ENCODE assay signal across 15 cellular contexts in genomic region chr18:8895987-8896619, GRCh38.
DNase-seq lines count a peak whose midpoint lies in the region; ATAC-seq, FAIRE-seq and TF ChIP-seq lines count a peak whose summit lies in the region.
"Had no signal": no experiment of that assay in that cellular context is flagged by ENCODE, and none has a peak within 500 bp of the region (broad histone marks: within the 10 kb centered on the region; RNA-seq: fewer than 3 reads in every experiment).

No MANE protein-coding gene starts in this region.

- no peak overlapping the region for H2AFZ ChIP-seq in H1 (ENCODE audit: low read length)

- H3K36me3 Mint-ChIP-seq in type B pancreatic cell: no peaks in the 10 kb centered on the region
- H3K36me3 Mint-ChIP-seq in natural killer cell: no peaks in the 10 kb centered on the region

- H2BK5ac ChIP-seq in H1 (ENCODE audit: low read depth, low read length): no peak overlapping the region

- intact Hi-C loops in natural killer cell (cut with micrococcal nuclease): no loop called here

- no peak for TF ChIP-seq EP300 in H1 (IDR thresholded peaks at IDR 0.05; ENCODE audit: borderline replicate concordance in 1 of 2, low read depth in 2 of 2, low read length in 2 of 2)

- DNase-seq in EL (peak; percentile 95), NCI-H226 (peak; percentile 94), H1 (ENCODE audit: low read depth in 1 of 2, low spot score in 2 of 2) (no peak), non-pigmented ciliary epithelial cell (ENCODE audit: low read depth) (peak; percentile 19), type B pancreatic cell (ENCODE audit: extremely low spot score, unreplicated experiment) (no peak), NCI-H526 (lab: John Stamatoyannopoulos, UW) (no peak), caudate nucleus (lab: John Stamatoyannopoulos, UW) (no peak), natural killer cell (no peak)
- DNase-seq: activated CD8-positive, alpha-beta T cell treated with anti-CD3 and anti-CD28 coated beads, Interleukin-2, amount 10 ng/mL, durations not matched to agents 7 days and 5 days; activated gamma-delta T cell; sigmoid colon had no signal

- ATAC-seq in natural killer cell: no peak
- ATAC-seq: activated CD8-positive, alpha-beta T cell treated with anti-CD3 and anti-CD28 coated beads, Interleukin-2, amount 10 ng/mL, durations not matched to agents 7 days and 5 days had no signal

- no peak overlapping the region for H3K23ac ChIP-seq in H1 (ENCODE audit: insufficient read length)

- no peak overlapping the region for H3K18ac ChIP-seq in H1 (ENCODE audit: extremely low read depth, low read length)

- H2BK120ac ChIP-seq in H1 (replicated peaks; ENCODE audit: low read depth, low read length): no peak overlapping the region

- H3K27me3 Mint-ChIP-seq in type B pancreatic cell (no peaks in the 10 kb centered on the region), natural killer cell (ENCODE audit: low read depth in 2 of 2) (peaks cover 0 to 9% of the 10 kb centered on the region in 2 donors)
- H3K27me3 Mint-ChIP-seq: stimulated activated naive CD8-positive, alpha-beta T cell treated with anti-CD3 and anti-CD28 coated beads, Interleukin-15, Interleukin-2, amounts not matched to agents 100 ng/mL and 50 ng/mL, for 24 hours had no signal

- no peaks in the 10 kb centered on the region for H3K27me3 ChIP-seq in H1 (replicated peaks in 1 of 4; ENCODE audit: control insufficient read depth in 3 of 4, extremely low read depth in 1 of 4, insufficient read depth in 3 of 4, low read length in 3 of 4)
- H3K27me3 ChIP-seq: cardiac muscle cell, sigmoid colon had no signal

- peaks cover 0 to 2% (median 0%) of the 10 kb centered on the region in 4 experiments; a peak in 2 of 7 replicates for H3K4me1 ChIP-seq in H1 (replicated peaks in 1 of 4; ENCODE audit: control insufficient read depth in 3 of 4, insufficient read depth in 4 of 4, low read length in 3 of 4)

- TF ChIP-seq POLR2A in H1 (IDR thresholded peaks at IDR 0.05; ENCODE audit: control extremely low read depth in 1 of 2, low read depth in 2 of 2, low read length in 2 of 2): no peak

- no peak for TF ChIP-seq RAD21 in H1 (IDR thresholded peaks at IDR 0.05 in 1 of 2, conservative IDR thresholded peaks at IDR 0.05 in 1 of 2; ENCODE audit: low read depth in 2 of 2, low read length in 2 of 2)

- peaks cover 0 to 4% of the 10 kb centered on the region in 2 experiments; a peak in 2 of 4 replicates for H3K9me3 ChIP-seq in H1 (ENCODE audit: insufficient read depth in 2 of 2, low read depth in 1 of 2, low read length in 1 of 2)

- H3K27ac ChIP-seq in H1 (ENCODE audit: low read depth, low read length): no peak overlapping the region
- no peak overlapping the region for H3K27ac ChIP-seq in caudate nucleus (ENCODE audit: low read depth, low read length)
- H3K27ac ChIP-seq: cardiac muscle cell, sigmoid colon, SK-N-MC had no signal

- no peak overlapping the region for H3K4me2 ChIP-seq in H1 (ENCODE audit: insufficient read depth in 1 of 2, low read depth in 2 of 2, low read length in 2 of 2)

- H2BK12ac ChIP-seq in H1 (ENCODE audit: low read depth, low read length): no peak overlapping the region

- TF ChIP-seq CTCF in H1 (IDR thresholded peaks at IDR 0.05; ENCODE audit: control extremely low read depth in 1 of 3, insufficient read depth in 1 of 3, low read depth in 1 of 3, low read length in 3 of 3) (no peak), type B pancreatic cell (conservative IDR thresholded peaks at IDR 0.05) (no peak), natural killer cell (IDR thresholded peaks at IDR 0.05) (no peak)

- H3K23me2 ChIP-seq in H1 (ENCODE audit: low read depth, low read length): no peaks in the 10 kb centered on the region

- H3K9me3 Mint-ChIP-seq in type B pancreatic cell (peaks cover 7% of the 10 kb centered on the region), natural killer cell (no peaks in the 10 kb centered on the region)
- H3K9me3 Mint-ChIP-seq: stimulated activated naive CD8-positive, alpha-beta T cell treated with anti-CD3 and anti-CD28 coated beads, Interleukin-15, Interleukin-2, amounts not matched to agents 100 ng/mL and 50 ng/mL, for 24 hours had no signal

- WGBS in H1 (ENCODE audit: extremely low coverage in 1 of 2, insufficient coverage in 1 of 2, insufficient read length in 1 of 2, insufficient replicate concordance in 2 of 2, low coverage in 1 of 2, low lambda C conversion rate in 2 of 2, missing lambda C conversion rate in 1 of 2), 2 experiments: 95% methylated on average over 2 of the region's 2 CpGs; no CpG with 5 or more reads in 1 of the 2 experiments

- H3K4me3 Mint-ChIP-seq in type B pancreatic cell: no peak overlapping the region
- H3K4me3 Mint-ChIP-seq in natural killer cell: no peak overlapping the region
- H3K4me3 Mint-ChIP-seq: activated CD8-positive, alpha-beta T cell treated with anti-CD3 and anti-CD28 coated beads, Interleukin-2, amount 10 ng/mL, durations not matched to agents 7 days and 5 days; stimulated activated naive CD8-positive, alpha-beta T cell treated with anti-CD3 and anti-CD28 coated beads, Interleukin-15, Interleukin-2, amounts not matched to agents 100 ng/mL and 50 ng/mL, for 24 hours had no signal

- no peak for FAIRE-seq in H1 (lab: Jason Lieb, UNC)
- FAIRE-seq: endothelial cell of umbilical vein had no signal

- H3K9ac ChIP-seq in H1 (replicated peaks in 1 of 4; ENCODE audit: extremely low read depth in 1 of 4, low read depth in 3 of 4, low read length in 3 of 4): no peak overlapping the region

- no peak overlapping the region for H2BK15ac ChIP-seq in H1 (ENCODE audit: low read length)

- POLR2A ChIA-PET in H1 (lab: Charles Lee; ENCODE audit: partially characterized antibody): no interaction called here

- H3K14ac ChIP-seq in H1 (ENCODE audit: insufficient read length): no peak overlapping the region

- H3K79me1 ChIP-seq in H1 (ENCODE audit: low read depth, low read length): no peaks in the 10 kb centered on the region

- H4K20me1 ChIP-seq in H1 (replicated peaks in 1 of 2; ENCODE audit: control insufficient read depth in 1 of 2, insufficient read depth in 2 of 2, low read length in 2 of 2): no peaks in the 10 kb centered on the region

- CTCF ChIA-PET in H1 (lab: Charles Lee; ENCODE audit: partially characterized antibody): interaction anchor here (0.6 to 3.3 kb wide), 5 partner anchors 39 to 177 kb away, joined by 3 to 14 read pairs (median 3); no protein-coding TSS in a partner anchor

- H3K56ac ChIP-seq in H1 (replicated peaks; ENCODE audit: insufficient read length, low read depth, low read length): no peak overlapping the region

- H3K36me3 ChIP-seq in H1 (ENCODE audit: control insufficient read depth in 2 of 4, insufficient read depth in 4 of 4, low read length in 3 of 4): no peaks in the 10 kb centered on the region
- H3K36me3 ChIP-seq: cardiac muscle cell, sigmoid colon had no signal

- no peak overlapping the region for H4K5ac ChIP-seq in H1 (ENCODE audit: insufficient read length, low read depth, low read length)

- H4K8ac ChIP-seq in H1 (ENCODE audit: extremely low read depth, insufficient read depth, low read length): no peak overlapping the region

- H3K4me3 ChIP-seq in H1 (ENCODE audit: extremely low read depth in 1 of 4, insufficient read depth in 2 of 4, low read depth in 3 of 4, low read length in 4 of 4): no peak overlapping the region
- H3K4me3 ChIP-seq: cardiac muscle cell, sigmoid colon, SK-N-MC had no signal

- H4K91ac ChIP-seq in H1 (replicated peaks; ENCODE audit: insufficient read length, low read length): no peak overlapping the region

- H3K4me1 Mint-ChIP-seq in type B pancreatic cell (ENCODE audit: unreplicated experiment): peaks cover 23% of the 10 kb centered on the region
- H3K4me1 Mint-ChIP-seq in natural killer cell: no peaks in the 10 kb centered on the region

- no peaks in the 10 kb centered on the region for H3K79me2 ChIP-seq in H1 (ENCODE audit: control insufficient read depth in 1 of 2, insufficient read depth in 2 of 2, low read length in 2 of 2)

- no peak overlapping the region for H3K27ac Mint-ChIP-seq in type B pancreatic cell
- no peak overlapping the region for H3K27ac Mint-ChIP-seq in natural killer cell
- H3K27ac Mint-ChIP-seq: activated CD8-positive, alpha-beta T cell treated with anti-CD3 and anti-CD28 coated beads, Interleukin-2, amount 10 ng/mL, durations not matched to agents 7 days and 5 days; stimulated activated naive CD8-positive, alpha-beta T cell treated with anti-CD3 and anti-CD28 coated beads, Interleukin-15, Interleukin-2, amounts not matched to agents 100 ng/mL and 50 ng/mL, for 24 hours had no signal

- H3K4ac ChIP-seq in H1 (replicated peaks; ENCODE audit: insufficient read length, low read depth, low read length): no peak overlapping the region

- H2BK20ac ChIP-seq in H1 (ENCODE audit: low read length): no peak overlapping the region

- 0 out of 2 replicates have a peak overlapping the region, but pooled peaks have one; percentile 3 for H2AK5ac ChIP-seq in H1 (ENCODE audit: low read depth, low read length)

TF ChIP-seq in H1, 55 proteins besides CTCF, POLR2A, EP300 and RAD21 (continues in another document):
- TF ChIP-seq RBBP5 (IDR thresholded peaks at IDR 0.05; ENCODE audit: borderline replicate concordance, low read depth, low read length): no peak
- no peak for TF ChIP-seq USF2 (IDR thresholded peaks at IDR 0.05; ENCODE audit: low read length)
- TF ChIP-seq HDAC2 (IDR thresholded peaks at IDR 0.05; ENCODE audit: borderline replicate concordance in 1 of 2, low read depth in 2 of 2, low read length in 2 of 2): no peak
- no peak for TF ChIP-seq CHD2 (IDR thresholded peaks at IDR 0.05; ENCODE audit: low read length)
- no peak for TF ChIP-seq CEBPB (IDR thresholded peaks at IDR 0.05; ENCODE audit: low read depth, low read length)
- no peak for TF ChIP-seq NANOG (IDR thresholded peaks at IDR 0.05; ENCODE audit: insufficient read depth, low read depth, low read length, poor library complexity, severe bottlenecking)
- no peak for TF ChIP-seq NRF1 (IDR thresholded peaks at IDR 0.05; ENCODE audit: low read depth, low read length)
- no peak for TF ChIP-seq KDM5A (IDR thresholded peaks at IDR 0.05; ENCODE audit: low read length)
- TF ChIP-seq CBX8 (IDR thresholded peaks at IDR 0.05; ENCODE audit: borderline replicate concordance, low read depth, low read length): no peak
- no peak for TF ChIP-seq BCL11A (IDR thresholded peaks at IDR 0.05; ENCODE audit: low read depth in 2 of 2, low read length in 2 of 2)

Comparison
In these comparisons a context has a peak if more than half of its experiments do, and no peak if none do; other contexts are left out.
1. DNase-seq: peak in EL (single experiment), NCI-H226 (single experiment) and non-pigmented ciliary epithelial cell (single experiment); none in H1 (0 of 2), type B pancreatic cell (single experiment), NCI-H526 (0 of 2), caudate nucleus (0 of 61) and natural killer cell (single experiment).